In the genomic region with DNA sequence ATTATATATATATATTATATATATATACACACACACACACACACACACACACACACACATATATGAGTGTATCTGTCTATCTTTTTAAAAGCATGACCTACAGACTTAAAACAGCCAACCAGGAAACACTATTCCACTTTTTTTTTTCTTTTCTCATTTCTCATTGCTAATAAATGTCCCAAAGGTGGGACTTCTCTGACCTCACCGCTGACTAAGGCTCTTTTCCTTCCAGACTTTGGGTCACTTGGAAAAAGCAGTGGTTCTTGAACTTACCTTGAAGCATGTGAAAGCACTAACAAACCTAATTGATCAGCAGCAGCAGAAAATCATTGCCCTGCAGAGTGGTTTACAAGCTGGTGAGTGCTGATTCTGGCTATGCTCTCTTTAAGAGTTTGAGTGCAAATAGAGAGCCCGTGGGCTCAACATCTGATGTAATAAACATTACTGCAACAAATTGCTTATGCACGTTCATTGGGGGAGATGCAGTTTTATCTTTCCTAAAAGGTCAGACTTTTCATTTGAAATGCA, we compare ENCODE assay signal across 8 cellular contexts. TPM values are rescaled to one million over a fixed set of nuclear protein-coding genes. Genes with fewer than 3 reads are reported as not detected.
DNase-seq lines count a peak whose midpoint lies in the region; ATAC-seq and TF ChIP-seq lines count a peak whose summit lies in the region.

No MANE protein-coding gene starts in this region.

- no peak for DNase-seq in activated naive CD4-positive, alpha-beta T cell (lab: John Stamatoyannopoulos, UW)
- DNase-seq in right lobe of liver (no peak), type B pancreatic cell (ENCODE audit: extremely low spot score, unreplicated experiment) (no peak), foreskin melanocyte (no peak), globus pallidus (ENCODE audit: low spot score) (no peak), GM10266 (ENCODE audit: extremely low spot score) (no peak)

- peaks cover 68% of the 10 kb centered on the region for H3K4me1 Mint-ChIP-seq in activated naive CD4-positive, alpha-beta T cell treated with anti-CD3 and anti-CD28 coated beads, Interleukin-2, amount 50 U/mL, for 24 hours
- peaks cover 46% of the 10 kb centered on the region for H3K4me1 Mint-ChIP-seq in type B pancreatic cell (ENCODE audit: unreplicated experiment)

- TF ChIP-seq CTCF in right lobe of liver (IDR thresholded peaks at IDR 0.05) (no peak), type B pancreatic cell (conservative IDR thresholded peaks at IDR 0.05) (no peak), GM10266 (IDR thresholded peaks at IDR 0.05; ENCODE audit: control insufficient read depth, insufficient read depth, low read depth, missing control alignments) (no peak)

- peaks cover 15% of the 10 kb centered on the region for H3K36me3 Mint-ChIP-seq in activated naive CD4-positive, alpha-beta T cell treated with anti-CD3 and anti-CD28 coated beads, Interleukin-2, amount 50 U/mL, for 24 hours
- H3K36me3 Mint-ChIP-seq in type B pancreatic cell = peaks cover 12% of the 10 kb centered on the region

- H3K27ac ChIP-seq in angular gyrus (ENCODE audit: low read depth, low read length) = peak overlapping the region; percentile 64
- H3K27ac ChIP-seq in right lobe of liver = peak overlapping the region; percentile 96 to 100 (median 100)

- peaks cover 9 to 17% (median 13%) of the 10 kb centered on the region in 4 donors for H3K36me3 ChIP-seq in right lobe of liver

- H3K4me3 Mint-ChIP-seq in activated naive CD4-positive, alpha-beta T cell treated with anti-CD3 and anti-CD28 coated beads, Interleukin-2, amount 50 U/mL, for 24 hours = peak overlapping the region; percentile 90
- peak overlapping the region; percentile 90 for H3K4me3 Mint-ChIP-seq in type B pancreatic cell

- H3K9me3 Mint-ChIP-seq in activated naive CD4-positive, alpha-beta T cell treated with anti-CD3 and anti-CD28 coated beads, Interleukin-2, amount 50 U/mL, for 24 hours = no peaks in the 10 kb centered on the region
- no peaks in the 10 kb centered on the region for H3K9me3 Mint-ChIP-seq in type B pancreatic cell

- intact Hi-C loops in right lobe of liver (cut with DNase I) = no loop called here

- H3K4me3 ChIP-seq in right lobe of liver = peak overlapping the region; percentile 76 to 94 (median 92)

- H3K27me3 ChIP-seq in right lobe of liver = no peaks in the 10 kb centered on the region

- TF ChIP-seq POLR2A in right lobe of liver (IDR thresholded peaks at IDR 0.05) = no peak

- peaks cover 0 to 56% (median 16%) of the 10 kb centered on the region in 4 donors for H3K4me1 ChIP-seq in right lobe of liver

- no peak for ATAC-seq in right lobe of liver

- no peak overlapping the region for H3K27ac Mint-ChIP-seq in activated naive CD4-positive, alpha-beta T cell treated with anti-CD3 and anti-CD28 coated beads, Interleukin-2, amount 50 U/mL, for 24 hours
- H3K27ac Mint-ChIP-seq in type B pancreatic cell = peak overlapping the region; percentile 32

- H3K9me3 ChIP-seq in right lobe of liver = no peaks in the 10 kb centered on the region

- no peaks in the 10 kb centered on the region for H3K27me3 Mint-ChIP-seq in activated naive CD4-positive, alpha-beta T cell treated with anti-CD3 and anti-CD28 coated beads, Interleukin-2, amount 50 U/mL, for 24 hours
- H3K27me3 Mint-ChIP-seq in type B pancreatic cell = peaks cover 44% of the 10 kb centered on the region

- 2% methylated on average over 3 of the region's 3 CpGs for WGBS in right lobe of liver (ENCODE audit: insufficient coverage, low coverage, low lambda C conversion rate, missing lambda C conversion rate)

RNA-seq across cellular contexts. Expression of a gene that starts 2.0 kb away (rescaled TPM):
- total RNA-seq in right lobe of liver (100 to 1,000 TPM in 1 of 6 experiments, 10 to 100 TPM in 5; 19.0 to 170 (median 57.7) TPM), type B pancreatic cell (ENCODE audit: low replicate concordance) (13.6 and 40.5 TPM in 2 replicates)
